14 cellular contexts compared by ENCODE assay signal in genomic region chr7:120441850-120442249, GRCh38.
DNase-seq lines count a peak whose midpoint lies in the region; ATAC-seq, FAIRE-seq and TF ChIP-seq lines count a peak whose summit lies in the region.
"Had no signal": no experiment of that assay in that cellular context is flagged by ENCODE, and none has a peak within 500 bp of the region (broad histone marks: within the 10 kb centered on the region; RNA-seq: fewer than 3 reads in every experiment).

No MANE protein-coding gene starts in this region.

- H3K4me3 ChIP-seq in GM12865 (ENCODE audit: low read depth, low read length): no peak overlapping the region
- H3K4me3 ChIP-seq: A549 had no signal

- no peak for FAIRE-seq in H54 (lab: Jason Lieb, UNC)
- FAIRE-seq: A549 had no signal

- no peak overlapping the region for H3K4me3 Mint-ChIP-seq in progenitor cell of endocrine pancreas (ENCODE audit: low read depth)
- H3K4me3 Mint-ChIP-seq in activated naive CD4-positive, alpha-beta T cell treated with anti-CD3 and anti-CD28 coated beads, Interleukin-2, amount 10 ng/mL, durations not matched to agents 7 days and 5 days: no peak overlapping the region
- H3K4me3 Mint-ChIP-seq: activated CD8-positive, alpha-beta T cell treated with anti-CD3 and anti-CD28 coated beads for 36 hours; activated naive CD8-positive, alpha-beta T cell; stimulated activated naive CD8-positive, alpha-beta T cell treated with anti-CD3 and anti-CD28 coated beads, Interleukin-15, amount 100 ng/mL, for 72 hours had no signal

- H3K4me1 Mint-ChIP-seq in progenitor cell of endocrine pancreas (ENCODE audit: low read depth): peaks cover 5% of the 10 kb centered on the region
- no peaks in the 10 kb centered on the region for H3K4me1 Mint-ChIP-seq in activated naive CD4-positive, alpha-beta T cell treated with anti-CD3 and anti-CD28 coated beads, Interleukin-2, amount 10 ng/mL, durations not matched to agents 7 days and 5 days
- H3K4me1 Mint-ChIP-seq: stimulated activated naive CD8-positive, alpha-beta T cell treated with anti-CD3 and anti-CD28 coated beads, Interleukin-15, amount 100 ng/mL, for 72 hours had no signal

- TF ChIP-seq POLR2A in H54 (IDR thresholded peaks at IDR 0.05; ENCODE audit: low read depth, low read length): no peak

- DNase-seq in GM12865 (ENCODE audit: low read depth) (peak; percentile 61), progenitor cell of endocrine pancreas (ENCODE audit: low spot score, unreplicated experiment) (no peak), H54 (ENCODE audit: insufficient read length, low spot score) (no peak)
- DNase-seq in activated naive CD4-positive, alpha-beta T cell treated with anti-CD3 and anti-CD28 coated beads, Interleukin-2, amount 10 ng/mL, durations not matched to agents 7 days and 5 days: no peak
- no peak for DNase-seq in activated CD8-positive, alpha-beta memory T cell treated with anti-CD3 and anti-CD28 coated beads, Interleukin-2, amount 50 U/mL, for 4 hours
- DNase-seq: activated CD8-positive, alpha-beta T cell treated with anti-CD3 and anti-CD28 coated beads for 36 hours; mesendoderm; NCI-H146; stimulated activated naive CD8-positive, alpha-beta T cell treated with anti-CD3 and anti-CD28 coated beads, Interleukin-15, amount 100 ng/mL, for 72 hours had no signal

- ATAC-seq in GM19351 (IDR thresholded peaks at IDR 0.05; ENCODE audit: unreplicated experiment): peak; percentile 86
- ATAC-seq in HG02610 (IDR thresholded peaks at IDR 0.05; ENCODE audit: unreplicated experiment): peak; percentile 85
- ATAC-seq in HG03175 (IDR thresholded peaks at IDR 0.05; ENCODE audit: unreplicated experiment): peak; percentile 89
- ATAC-seq: A549; activated CD8-positive, alpha-beta T cell treated with anti-CD3 and anti-CD28 coated beads for 36 hours; stimulated activated naive CD8-positive, alpha-beta T cell treated with anti-CD3 and anti-CD28 coated beads, Interleukin-15, amount 100 ng/mL, for 72 hours had no signal

- CTCF ChIA-PET in activated naive CD4-positive, alpha-beta T cell treated with anti-CD3 and anti-CD28 coated beads, Interleukin-2, amount 10 ng/mL, durations not matched to agents 7 days and 5 days (lab: Charles Lee): no interaction called here

- no peak overlapping the region for H3K27ac Mint-ChIP-seq in progenitor cell of endocrine pancreas
- H3K27ac Mint-ChIP-seq in activated naive CD4-positive, alpha-beta T cell treated with anti-CD3 and anti-CD28 coated beads, Interleukin-2, amount 10 ng/mL, durations not matched to agents 7 days and 5 days: no peak overlapping the region
- H3K27ac Mint-ChIP-seq: activated CD8-positive, alpha-beta T cell treated with anti-CD3 and anti-CD28 coated beads for 36 hours; activated naive CD8-positive, alpha-beta T cell; stimulated activated naive CD8-positive, alpha-beta T cell treated with anti-CD3 and anti-CD28 coated beads, Interleukin-15, amount 100 ng/mL, for 72 hours had no signal

- no peak for TF ChIP-seq CTCF in GM12865 (IDR thresholded peaks at IDR 0.05; ENCODE audit: insufficient read depth, low read depth, low read length, missing control alignments)
- no peak for TF ChIP-seq CTCF in progenitor cell of endocrine pancreas (IDR thresholded peaks at IDR 0.05; ENCODE audit: unreplicated experiment)

- peaks cover 1% of the 10 kb centered on the region for H3K36me3 Mint-ChIP-seq in progenitor cell of endocrine pancreas (ENCODE audit: insufficient read depth)
- H3K36me3 Mint-ChIP-seq in activated naive CD4-positive, alpha-beta T cell treated with anti-CD3 and anti-CD28 coated beads, Interleukin-2, amount 10 ng/mL, durations not matched to agents 7 days and 5 days: no peaks in the 10 kb centered on the region
- H3K36me3 Mint-ChIP-seq: activated naive CD8-positive, alpha-beta T cell had no signal

- H3K27me3 Mint-ChIP-seq in progenitor cell of endocrine pancreas: no peaks in the 10 kb centered on the region
- H3K27me3 Mint-ChIP-seq in activated naive CD4-positive, alpha-beta T cell treated with anti-CD3 and anti-CD28 coated beads, Interleukin-2, amount 10 ng/mL, durations not matched to agents 7 days and 5 days: no peaks in the 10 kb centered on the region
- H3K27me3 Mint-ChIP-seq: activated CD8-positive, alpha-beta T cell treated with anti-CD3 and anti-CD28 coated beads for 36 hours; activated naive CD8-positive, alpha-beta T cell; stimulated activated naive CD8-positive, alpha-beta T cell treated with anti-CD3 and anti-CD28 coated beads, Interleukin-15, amount 100 ng/mL, for 72 hours had no signal

- no peaks in the 10 kb centered on the region for H3K9me3 Mint-ChIP-seq in progenitor cell of endocrine pancreas (ENCODE audit: low read depth)
- peaks cover 3% of the 10 kb centered on the region for H3K9me3 Mint-ChIP-seq in activated naive CD4-positive, alpha-beta T cell treated with anti-CD3 and anti-CD28 coated beads, Interleukin-2, amount 10 ng/mL, durations not matched to agents 7 days and 5 days
- H3K9me3 Mint-ChIP-seq: activated CD8-positive, alpha-beta T cell treated with anti-CD3 and anti-CD28 coated beads for 36 hours; stimulated activated naive CD8-positive, alpha-beta T cell treated with anti-CD3 and anti-CD28 coated beads, Interleukin-15, amount 100 ng/mL, for 72 hours had no signal
